Comparison of ENCODE assay signal across 8 cellular contexts in the genomic region with DNA sequence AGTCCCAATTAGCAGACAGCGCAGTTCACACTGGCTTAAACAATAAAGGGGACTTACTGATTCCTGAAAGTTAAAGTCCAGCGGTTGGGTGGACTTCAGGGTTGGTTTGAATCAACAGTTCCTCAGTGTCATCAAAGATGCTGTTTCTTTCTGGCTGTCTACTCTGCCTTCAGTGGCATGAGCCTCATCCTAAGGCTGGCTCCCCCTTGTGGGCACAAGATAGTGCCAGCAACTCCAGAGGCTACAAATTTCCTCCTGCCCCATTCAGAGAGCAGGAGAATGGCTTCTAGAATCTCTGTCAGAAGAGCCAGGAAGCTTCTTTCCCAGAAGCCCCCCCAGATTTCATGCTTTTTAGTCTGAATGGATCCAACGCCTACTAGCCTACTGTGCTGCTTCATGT.
DNase-seq lines count a peak whose midpoint lies in the region; ATAC-seq and TF ChIP-seq lines count a peak whose summit lies in the region.

No MANE protein-coding gene starts in this region.

- no peaks in the 10 kb centered on the region for H3K79me2 ChIP-seq in PC-3 (ENCODE audit: low read length)

- WGBS in sigmoid colon, 2 donors: 76% methylated on average over 3 of the region's 3 CpGs

- H3K9me3 ChIP-seq in PC-3 (ENCODE audit: low read length): no peaks in the 10 kb centered on the region
- no peaks in the 10 kb centered on the region for H3K9me3 ChIP-seq in sigmoid colon

- H3K4me3 ChIP-seq in PC-3 (ENCODE audit: low read length) (no peak overlapping the region), sigmoid colon (no peak overlapping the region)

- no TSS peak for BruUV-seq in PC-3 (replicated peaks; lab: Mats Ljungman, UMichigan)

- no peaks in the 10 kb centered on the region for H3K9me2 ChIP-seq in PC-3 (replicated peaks; ENCODE audit: low read length)

- no peak for TF ChIP-seq EP300 in sigmoid colon (IDR thresholded peaks at IDR 0.05)

- POLR2A ChIA-PET in PC-3 (lab: Charles Lee; ENCODE audit: unreplicated experiment): no interaction called here

- no peaks in the 10 kb centered on the region for H3F3A ChIP-seq in PC-3 (ENCODE audit: low read length, unreplicated experiment)

- H3K27me3 ChIP-seq in PC-3 (ENCODE audit: low read length) (no peaks in the 10 kb centered on the region), sigmoid colon (no peaks in the 10 kb centered on the region)

- no peak for TF ChIP-seq POLR2A in sigmoid colon (IDR thresholded peaks at IDR 0.05)

- TF ChIP-seq CTCF in C4-2B (conservative IDR thresholded peaks at IDR 0.05) (peak; percentile 73), PC-3 (conservative IDR thresholded peaks at IDR 0.05; ENCODE audit: low read depth, low read length) (peak; percentile 78), sigmoid colon (IDR thresholded peaks at IDR 0.05) (peak in 3 of 4 experiments; percentile 21 to 46 (median 39))

- no peaks in the 10 kb centered on the region for H4K20me1 ChIP-seq in PC-3 (ENCODE audit: low read length)

- no peak overlapping the region for H3K9ac ChIP-seq in PC-3 (ENCODE audit: low read length)

- H3K4me2 ChIP-seq in PC-3 (ENCODE audit: low read length): no peak overlapping the region

- ATAC-seq in GM19395 (IDR thresholded peaks at IDR 0.05; ENCODE audit: unreplicated experiment) (peak; percentile 55), PC-3 (peak; percentile 71; the same call in 1 of the 2 replicates)

- CTCF ChIA-PET in PC-3 (lab: Charles Lee): interaction anchor here (0.7 kb wide), 1 partner anchor 56 kb away, joined by 3 read pairs; no protein-coding TSS in a partner anchor

- H3K27ac ChIP-seq in C4-2B (no peak overlapping the region), PC-3 (ENCODE audit: low read length) (no peak overlapping the region), sigmoid colon (no peak overlapping the region)

- intact Hi-C loops in PC-3 (cut with micrococcal nuclease) (loop anchor here (2.0 to 10.0 kb wide), 4 partner anchors 99 to 524 kb away; no protein-coding TSS in a partner anchor), sigmoid colon (cut with DNase I) (loop anchor here (2.0 to 10.0 kb wide), 2 partner anchors 123 to 531 kb away; a partner anchor contains a TSS)

- H3K4me1 ChIP-seq in PC-3 (ENCODE audit: insufficient read depth, low read length): peaks cover 14% of the 10 kb centered on the region
- H3K4me1 ChIP-seq in sigmoid colon: no peaks in the 10 kb centered on the region

- H2AFZ ChIP-seq in PC-3 (ENCODE audit: low read length): no peak overlapping the region

- DNase-seq in PC-3 (peak; percentile 61), germinal center (ENCODE audit: low spot score) (peak; percentile 22), sigmoid colon (peak; percentile 74), NCI-H510A treated with DMSO at 0.1 percent for 48 hours (lab: John Stamatoyannopoulos, UW) (no peak), DMS79 treated with DMSO at 0.1 percent for 48 hours (lab: John Stamatoyannopoulos, UW) (no peak)
- peak; percentile 10 for DNase-seq in activated effector memory CD4-positive, alpha-beta T cell treated with Interleukin-2 at 50 U/mL for 16 hours

- H3K36me3 ChIP-seq in PC-3 (ENCODE audit: low read depth, low read length) (no peaks in the 10 kb centered on the region), sigmoid colon (no peaks in the 10 kb centered on the region)

Comparison
In these comparisons a context has a peak if more than half of its experiments do, and no peak if none do; other contexts are left out.
1. DNase-seq: peak in PC-3 (single experiment), activated effector memory CD4-positive, alpha-beta T cell treated with Interleukin-2 at 50 U/mL for 16 hours (single experiment), germinal center (single experiment) and sigmoid colon (single experiment); none in NCI-H510A treated with DMSO at 0.1 percent for 48 hours (single experiment) and DMS79 treated with DMSO at 0.1 percent for 48 hours (single experiment).
2. Peak in every context shown above with its lines, with median percentiles within 50 percentile points of each other: CTCF ChIP-seq.